ENCODE assay signal across 17 cellular contexts in genomic region chrX:154354516-154354915, GRCh38. TPM values are rescaled to one million over a fixed set of nuclear protein-coding genes. Genes with fewer than 3 reads are reported as not detected.
A peak's percentile ranks its signal among the peaks of the same experiment; 100 is the strongest.
DNase-seq lines count a peak whose midpoint lies in the region; ATAC-seq, FAIRE-seq and TF ChIP-seq lines count a peak whose summit lies in the region.
"Had no signal": no experiment of that assay in that cellular context is flagged by ENCODE, and none has a peak within 500 bp of the region (broad histone marks: within the 10 kb centered on the region; RNA-seq: fewer than 3 reads in every experiment).

No MANE protein-coding gene starts in this region.

- H3K27me3 ChIP-seq in CD4-positive, alpha-beta T cell (ENCODE audit: control insufficient read depth, insufficient read depth, low read length), result no peaks in the 10 kb centered on the region
- H3K27me3 ChIP-seq in H1 (replicated peaks in 1 of 4; ENCODE audit: control insufficient read depth in 3 of 4, extremely low read depth in 1 of 4, insufficient read depth in 3 of 4, low read length in 3 of 4) (no peaks in the 10 kb centered on the region), stomach smooth muscle (ENCODE audit: control insufficient read depth in 1 of 2, insufficient read depth in 2 of 2, low read length in 2 of 2) (peaks cover 0 to 3% of the 10 kb centered on the region in 2 donors), GM23338 (ENCODE audit: insufficient read depth) (no peaks in the 10 kb centered on the region)

- peak in 1 of 2 experiments; percentile 7; a peak in 1 of 3 replicates for TF ChIP-seq POLR2A in H1 (IDR thresholded peaks at IDR 0.05; ENCODE audit: control extremely low read depth in 1 of 2, low read depth in 2 of 2, low read length in 2 of 2)

- no peaks in the 10 kb centered on the region for H3K9me2 ChIP-seq in GM23338 (ENCODE audit: insufficient read depth)

- H3K23ac ChIP-seq in H1 (ENCODE audit: insufficient read length), result no peak overlapping the region

- DNase-seq in CD4-positive, alpha-beta T cell, result peak in 1 of 10 experiments; percentile 4
- DNase-seq in HCEC 1CT (peak; percentile 1), H1 (ENCODE audit: low read depth in 1 of 2, low spot score in 2 of 2) (no peak), NCI-H146 treated with DMSO at 0.1 percent for 48 hours (lab: John Stamatoyannopoulos, UW; ENCODE audit: unreplicated experiment) (no peak), glutamatergic neuron (no peak), GM23338 (ENCODE audit: low spot score) (no peak)
- DNase-seq: ACHN, GOT3, HFFc6, Kasumi-1, NCI-H2029, NCI-H2171 treated with DMSO at 0.1 percent for 48 hours, NCI-H510A, NCI-H82 had no signal

- H2BK12ac ChIP-seq in H1 (ENCODE audit: low read depth, low read length), result no peak overlapping the region

- H3K27ac Mint-ChIP-seq in CD4-positive, alpha-beta T cell, result no peak overlapping the region
- H3K27ac Mint-ChIP-seq in glutamatergic neuron (ENCODE audit: unreplicated experiment), result no peak overlapping the region
- no peak overlapping the region for H3K27ac Mint-ChIP-seq in GM23338
- H3K27ac Mint-ChIP-seq: HFFc6 had no signal

- H3F3A ChIP-seq in GM23338 (replicated peaks; ENCODE audit: low read depth), result peaks cover 6% of the 10 kb centered on the region

- POLR2A ChIA-PET in CD4-positive, alpha-beta T cell (lab: Charles Lee), result interaction anchor here (1.0 kb wide), 1 partner anchor 16 kb away, joined by 3 read pairs; no protein-coding TSS in a partner anchor
- POLR2A ChIA-PET in H1 (lab: Charles Lee; ENCODE audit: partially characterized antibody), result interaction anchor here (1.0 to 15.6 kb wide), 4 partner anchors 11 to 47 kb away, joined by 4 to 348 read pairs (median 6); partner anchors contain the start of gene RPL10

- no peak overlapping the region for H2BK5ac ChIP-seq in H1 (ENCODE audit: low read depth, low read length)

- no peaks in the 10 kb centered on the region for H3K4me1 ChIP-seq in H1 (replicated peaks in 1 of 4; ENCODE audit: control insufficient read depth in 3 of 4, insufficient read depth in 4 of 4, low read length in 3 of 4)
- peaks cover 35% of the 10 kb centered on the region for H3K4me1 ChIP-seq in stomach smooth muscle (ENCODE audit: control insufficient read depth, insufficient read depth, low read length)
- H3K4me1 ChIP-seq in GM23338 (ENCODE audit: insufficient read depth), result no peaks in the 10 kb centered on the region

- intact Hi-C loops in CD4-positive, alpha-beta T cell (cut with DNase I, micrococcal nuclease), result no loop called here

- H3K4me3 Mint-ChIP-seq in CD4-positive, alpha-beta T cell, result no peak overlapping the region
- H3K4me3 Mint-ChIP-seq in glutamatergic neuron (ENCODE audit: unreplicated experiment) (no peak overlapping the region), GM23338 (no peak overlapping the region)
- H3K4me3 Mint-ChIP-seq: HFFc6 had no signal

- no peaks in the 10 kb centered on the region for H3K23me2 ChIP-seq in H1 (ENCODE audit: low read depth, low read length)

- peak overlapping the region; percentile 16 for H3K27ac ChIP-seq in CD4-positive, alpha-beta T cell (ENCODE audit: low read depth, low read length)
- H3K27ac ChIP-seq in H1 (ENCODE audit: low read depth, low read length), result no peak overlapping the region
- H3K27ac ChIP-seq in stomach smooth muscle (ENCODE audit: low read length), result peak overlapping the region; percentile 73
- no peak overlapping the region for H3K27ac ChIP-seq in GM23338 (ENCODE audit: low read depth)

- no peak for TF ChIP-seq CTCF in CD4-positive, alpha-beta T cell (IDR thresholded peaks at IDR 0.05)
- TF ChIP-seq CTCF in H1 (IDR thresholded peaks at IDR 0.05; ENCODE audit: control extremely low read depth in 1 of 3, insufficient read depth in 1 of 3, low read depth in 1 of 3, low read length in 3 of 3) (no peak), glutamatergic neuron (IDR thresholded peaks at IDR 0.05; ENCODE audit: partially characterized antibody, unreplicated experiment) (no peak), GM23338 (conservative IDR thresholded peaks at IDR 0.05; ENCODE audit: low read depth in 2 of 2) (no peak)

- H3K9me3 Mint-ChIP-seq in CD4-positive, alpha-beta T cell, result no peaks in the 10 kb centered on the region
- peaks cover 5% of the 10 kb centered on the region for H3K9me3 Mint-ChIP-seq in glutamatergic neuron (ENCODE audit: unreplicated experiment)
- H3K9me3 Mint-ChIP-seq in GM23338, result no peaks in the 10 kb centered on the region; the same call in 2 of the 3 replicates
- H3K9me3 Mint-ChIP-seq: CD8-positive, alpha-beta T cell; HFFc6 had no signal

- CTCF ChIA-PET in CD4-positive, alpha-beta T cell (lab: Charles Lee), result no interaction called here
- CTCF ChIA-PET in H1 (lab: Charles Lee; ENCODE audit: partially characterized antibody), result interaction anchor here (0.7 kb wide), 1 partner anchor 76 kb away, joined by 3 read pairs; no protein-coding TSS in a partner anchor

- no peak for FAIRE-seq in H1 (lab: Jason Lieb, UNC)

- no peak for TF ChIP-seq EP300 in H1 (IDR thresholded peaks at IDR 0.05; ENCODE audit: borderline replicate concordance in 1 of 2, low read depth in 2 of 2, low read length in 2 of 2)

- H4K20me1 ChIP-seq in H1 (replicated peaks in 1 of 2; ENCODE audit: control insufficient read depth in 1 of 2, insufficient read depth in 2 of 2, low read length in 2 of 2), result peaks cover 5 to 45% of the 10 kb centered on the region in 2 experiments
- no peaks in the 10 kb centered on the region for H4K20me1 ChIP-seq in GM23338 (replicated peaks; ENCODE audit: insufficient read depth)

- no peak for ATAC-seq in CD4-positive, alpha-beta T cell (ENCODE audit: poor library complexity)
- ATAC-seq in GM23338, result no peak
- ATAC-seq: CD8-positive, alpha-beta T cell; Panc1 had no signal

- peaks cover 14% of the 10 kb centered on the region for H3K4me1 Mint-ChIP-seq in CD4-positive, alpha-beta T cell (ENCODE audit: low read depth)
- H3K4me1 Mint-ChIP-seq in glutamatergic neuron (ENCODE audit: low read depth, unreplicated experiment), result no peaks in the 10 kb centered on the region
- H3K4me1 Mint-ChIP-seq in GM23338, result no peaks in the 10 kb centered on the region; the same call in 2 of the 3 replicates

- H3K36me3 Mint-ChIP-seq in CD4-positive, alpha-beta T cell (ENCODE audit: low read depth), result peaks cover 74% of the 10 kb centered on the region
- H3K36me3 Mint-ChIP-seq in glutamatergic neuron (ENCODE audit: unreplicated experiment) (no peaks in the 10 kb centered on the region), GM23338 (ENCODE audit: low read depth) (peaks cover 73% of the 10 kb centered on the region)

- WGBS in H1 (ENCODE audit: extremely low coverage in 1 of 2, insufficient coverage in 1 of 2, insufficient read length in 1 of 2, insufficient replicate concordance in 2 of 2, low coverage in 1 of 2, low lambda C conversion rate in 2 of 2, missing lambda C conversion rate in 1 of 2), 2 experiments, result 95% methylated on average over 8 of the region's 13 CpGs; no CpG with 5 or more reads in 1 of the 2 experiments

- H3K79me1 ChIP-seq in H1 (ENCODE audit: low read depth, low read length), result no peaks in the 10 kb centered on the region; the same call in 1 of the 2 replicates

- H2AK5ac ChIP-seq in H1 (ENCODE audit: low read depth, low read length), result no peak overlapping the region

- TF ChIP-seq RAD21 in H1 (IDR thresholded peaks at IDR 0.05 in 1 of 2, conservative IDR thresholded peaks at IDR 0.05 in 1 of 2; ENCODE audit: low read depth in 2 of 2, low read length in 2 of 2), result no peak

- H3K4me2 ChIP-seq in H1 (ENCODE audit: insufficient read depth in 1 of 2, low read depth in 2 of 2, low read length in 2 of 2), result no peak overlapping the region
- H3K4me2 ChIP-seq in GM23338, result no peak overlapping the region

- no peak overlapping the region for H3K56ac ChIP-seq in H1 (replicated peaks; ENCODE audit: insufficient read length, low read depth, low read length)

- H3K9me3 ChIP-seq in CD4-positive, alpha-beta T cell (ENCODE audit: control insufficient read depth, low read length), result no peaks in the 10 kb centered on the region
- H3K9me3 ChIP-seq in H1 (ENCODE audit: insufficient read depth in 2 of 2, low read depth in 1 of 2, low read length in 1 of 2) (no peaks in the 10 kb centered on the region), stomach smooth muscle (ENCODE audit: control insufficient read depth in 2 of 2, low read length in 2 of 2) (no peaks in the 10 kb centered on the region)

- no peak overlapping the region for H2BK120ac ChIP-seq in H1 (replicated peaks; ENCODE audit: low read depth, low read length)

- no peak overlapping the region for H2BK20ac ChIP-seq in H1 (ENCODE audit: low read length)

- H3K4ac ChIP-seq in H1 (replicated peaks; ENCODE audit: insufficient read length, low read depth, low read length), result no peak overlapping the region

- H3K79me2 ChIP-seq in H1 (ENCODE audit: control insufficient read depth in 1 of 2, insufficient read depth in 2 of 2, low read length in 2 of 2) (no peaks in the 10 kb centered on the region), GM23338 (replicated peaks; ENCODE audit: insufficient read depth) (no peaks in the 10 kb centered on the region)

- no peaks in the 10 kb centered on the region for H3K27me3 Mint-ChIP-seq in CD4-positive, alpha-beta T cell
- H3K27me3 Mint-ChIP-seq in glutamatergic neuron (ENCODE audit: unreplicated experiment) (peaks cover 3% of the 10 kb centered on the region), GM23338 (ENCODE audit: insufficient read depth, low read depth, poor library complexity) (peaks cover 2% of the 10 kb centered on the region)

- H2AFZ ChIP-seq in H1 (ENCODE audit: low read length) (no peak overlapping the region), GM23338 (no peak overlapping the region)

- no peak overlapping the region for H3K18ac ChIP-seq in H1 (ENCODE audit: extremely low read depth, low read length)

- H3K36me3 ChIP-seq in H1 (ENCODE audit: control insufficient read depth in 2 of 4, insufficient read depth in 4 of 4, low read length in 3 of 4), result peaks cover 48 to 100% (median 86%) of the 10 kb centered on the region in 4 experiments
- peaks cover 62 to 78% of the 10 kb centered on the region in 2 donors for H3K36me3 ChIP-seq in stomach smooth muscle (ENCODE audit: control insufficient read depth in 2 of 2, insufficient read depth in 2 of 2, low read length in 2 of 2)
- peaks cover 17% of the 10 kb centered on the region for H3K36me3 ChIP-seq in GM23338 (ENCODE audit: insufficient read depth)

- H3K9ac ChIP-seq in H1 (replicated peaks in 1 of 4; ENCODE audit: extremely low read depth in 1 of 4, low read depth in 3 of 4, low read length in 3 of 4) (no peak overlapping the region), stomach smooth muscle (ENCODE audit: low read length in 2 of 2) (no peak overlapping the region)

- no peak overlapping the region for H3K14ac ChIP-seq in H1 (ENCODE audit: insufficient read length)

- no peak overlapping the region for H4K5ac ChIP-seq in H1 (ENCODE audit: insufficient read length, low read depth, low read length)

- no peak overlapping the region for H4K91ac ChIP-seq in H1 (replicated peaks; ENCODE audit: insufficient read length, low read length)

- H3K4me3 ChIP-seq in H1 (ENCODE audit: extremely low read depth in 1 of 4, insufficient read depth in 2 of 4, low read depth in 3 of 4, low read length in 4 of 4), result no peak overlapping the region
- no peak overlapping the region for H3K4me3 ChIP-seq in stomach smooth muscle (ENCODE audit: low read length in 2 of 2)
- no peak overlapping the region for H3K4me3 ChIP-seq in GM23338

- no peak overlapping the region for H2BK15ac ChIP-seq in H1 (ENCODE audit: low read length)

- no peak overlapping the region for H4K8ac ChIP-seq in H1 (ENCODE audit: extremely low read depth, insufficient read depth, low read length)

RNA-seq across cellular contexts. Expression of gene FLNA, which starts 19.9 kb away (rescaled TPM):
- 1,000 to 10,000 TPM; 1,012 to 1,022 TPM for total RNA-seq in CD4-positive, alpha-beta T cell
- total RNA-seq in H1 (2021; fragmentation: NEBNext Ultra II Directional; extraction: Animal tissue kit (Norgen Biotek cat#: 25700)), result 925 and 957 TPM in 2 replicates
- polyA plus RNA-seq in H1 (2011; rRNA removed), result 315 and 451 TPM in 2 replicates
- 251 TPM for polyA plus RNA-seq in H1 (2011; cell fraction: cytosol; rRNA removed)
- polyA plus RNA-seq in H1 (2011; cell fraction: nucleus; rRNA removed), result 1,759 TPM
- polyA plus RNA-seq in H1 (2012, experiment 1 of 2), result 767 to 1,094 TPM (median 1,076 TPM) in 4 replicates
- 883 TPM for polyA plus RNA-seq in H1 (2012, experiment 2 of 2)
- 705 TPM for polyA plus RNA-seq in H1 (2013, experiment 1 of 2)
- polyA plus RNA-seq in H1 (2013, experiment 2 of 2), result 715 TPM
- 1,078 and 1,259 TPM in 2 replicates for polyA minus RNA-seq in H1 (2011; rRNA and poly(A)+ RNA removed)
- polyA minus RNA-seq in H1 (2011; cell fraction: cytosol; rRNA and poly(A)+ RNA removed), result 972 TPM
- 786 TPM for polyA minus RNA-seq in H1 (2011; cell fraction: nucleus; rRNA and poly(A)+ RNA removed)
- 499 TPM for total RNA-seq in glutamatergic neuron (ENCODE audit: unreplicated experiment)
- total RNA-seq in GM23338 (2014; rRNA removed; shearing (Covaris generic)), result 1,228 and 1,445 TPM in 2 replicates
- polyA plus RNA-seq in GM23338 (2016; fragmentation: Nextera tagmentation; extraction: Ambion mirVana), result 579 and 629 TPM in 2 replicates

RNA-seq across cellular contexts. Expression of gene EMD, which starts 24.6 kb away (rescaled TPM):
- total RNA-seq in CD4-positive, alpha-beta T cell, result 100 to 1,000 TPM; 164 to 178 TPM
- 104 and 109 TPM in 2 replicates for total RNA-seq in H1 (2021; fragmentation: NEBNext Ultra II Directional; extraction: Animal tissue kit (Norgen Biotek cat#: 25700))
- polyA plus RNA-seq in H1 (2011; rRNA removed), result 45.5 and 128 TPM in 2 replicates
- 88.6 TPM for polyA plus RNA-seq in H1 (2011; cell fraction: cytosol; rRNA removed)
- polyA plus RNA-seq in H1 (2011; cell fraction: nucleus; rRNA removed), result 218 TPM
- 84.6 to 114 TPM (median 106 TPM) in 4 replicates for polyA plus RNA-seq in H1 (2012, experiment 1 of 2)
- 104 TPM for polyA plus RNA-seq in H1 (2012, experiment 2 of 2)
- polyA plus RNA-seq in H1 (2013, experiment 1 of 2), result 71.7 TPM
- 72.0 TPM for polyA plus RNA-seq in H1 (2013, experiment 2 of 2)
- polyA minus RNA-seq in H1 (2011; rRNA and poly(A)+ RNA removed), result 21.4 and 56.1 TPM in 2 replicates
- 62.9 TPM for polyA minus RNA-seq in H1 (2011; cell fraction: cytosol; rRNA and poly(A)+ RNA removed)
- polyA minus RNA-seq in H1 (2011; cell fraction: nucleus; rRNA and poly(A)+ RNA removed), result 71.8 TPM
- 56.8 TPM for total RNA-seq in glutamatergic neuron (ENCODE audit: unreplicated experiment)
- total RNA-seq in GM23338 (2014; rRNA removed; shearing (Covaris generic)), result 76.0 and 78.6 TPM in 2 replicates
- 74.2 and 78.3 TPM in 2 replicates for polyA plus RNA-seq in GM23338 (2016; fragmentation: Nextera tagmentation; extraction: Ambion mirVana)

RNA-seq across cellular contexts. Expression of gene RPL10, which starts 43.7 kb away (rescaled TPM):
- 1,000 to 10,000 TPM; 5,036 to 5,204 TPM for total RNA-seq in CD4-positive, alpha-beta T cell
- 2,633 and 2,739 TPM in 2 replicates for total RNA-seq in H1 (2021; fragmentation: NEBNext Ultra II Directional; extraction: Animal tissue kit (Norgen Biotek cat#: 25700))
- polyA plus RNA-seq in H1 (2011; rRNA removed) (4,127 and 4,293 TPM in 2 replicates), GM23338 (2016; fragmentation: Nextera tagmentation; extraction: Ambion mirVana) (1,696 and 1,721 TPM in 2 replicates)
- 5,761 TPM for polyA plus RNA-seq in H1 (2011; cell fraction: cytosol; rRNA removed)
- 3,153 TPM for polyA plus RNA-seq in H1 (2011; cell fraction: nucleus; rRNA removed)
- 3,130 to 3,861 TPM (median 3,536 TPM) in 4 replicates for polyA plus RNA-seq in H1 (2012, experiment 1 of 2)
- 7,339 TPM for polyA plus RNA-seq in H1 (2012, experiment 2 of 2)
- 3,375 TPM for polyA plus RNA-seq in H1 (2013, experiment 1 of 2)
- 3,168 TPM for polyA plus RNA-seq in H1 (2013, experiment 2 of 2)
- polyA minus RNA-seq in H1 (2011; rRNA and poly(A)+ RNA removed), result 1,237 and 1,471 TPM in 2 replicates
- polyA minus RNA-seq in H1 (2011; cell fraction: cytosol; rRNA and poly(A)+ RNA removed), result 1,290 TPM
- 850 TPM for polyA minus RNA-seq in H1 (2011; cell fraction: nucleus; rRNA and poly(A)+ RNA removed)
- 1,779 TPM for total RNA-seq in glutamatergic neuron (ENCODE audit: unreplicated experiment)
- total RNA-seq in GM23338 (2014; rRNA removed; shearing (Covaris generic)), result 3,338 and 4,929 TPM in 2 replicates

RNA-seq across cellular contexts. Expression of gene DNASE1L1, which starts 54.5 kb away (rescaled TPM):
- 10 to 100 TPM; 16.0 to 18.4 TPM for total RNA-seq in CD4-positive, alpha-beta T cell
- 8.7 and 10.3 TPM in 2 replicates for total RNA-seq in H1 (2021; fragmentation: NEBNext Ultra II Directional; extraction: Animal tissue kit (Norgen Biotek cat#: 25700))
- polyA plus RNA-seq in H1 (2011; rRNA removed) (30.0 and 30.4 TPM in 2 replicates), GM23338 (2016; fragmentation: Nextera tagmentation; extraction: Ambion mirVana) (3.3 and 4.1 TPM in 2 replicates)
- polyA plus RNA-seq in H1 (2011; cell fraction: cytosol; rRNA removed), result 20.6 TPM
- 28.3 TPM for polyA plus RNA-seq in H1 (2011; cell fraction: nucleus; rRNA removed)
- polyA plus RNA-seq in H1 (2012, experiment 1 of 2), result 9.6 to 18.4 TPM (median 16.1 TPM) in 4 replicates
- polyA plus RNA-seq in H1 (2012, experiment 2 of 2), result 12.0 TPM
- polyA plus RNA-seq in H1 (2013, experiment 1 of 2), result 9.0 TPM
- polyA plus RNA-seq in H1 (2013, experiment 2 of 2), result 9.1 TPM
- 11.0 and 12.5 TPM in 2 replicates for polyA minus RNA-seq in H1 (2011; rRNA and poly(A)+ RNA removed)
- 10.4 TPM for polyA minus RNA-seq in H1 (2011; cell fraction: cytosol; rRNA and poly(A)+ RNA removed)
- polyA minus RNA-seq in H1 (2011; cell fraction: nucleus; rRNA and poly(A)+ RNA removed), result 7.4 TPM
- total RNA-seq in glutamatergic neuron (ENCODE audit: unreplicated experiment), result 15.8 TPM
- 16.0 and 16.1 TPM in 2 replicates for total RNA-seq in GM23338 (2014; rRNA removed; shearing (Covaris generic))

RNA-seq across cellular contexts. Expression of gene TAFAZZIN, which starts 56.8 kb away (rescaled TPM):
- total RNA-seq in CD4-positive, alpha-beta T cell, result 10 to 100 TPM; 72.8 to 78.5 TPM
- 23.9 and 25.3 TPM in 2 replicates for total RNA-seq in H1 (2021; fragmentation: NEBNext Ultra II Directional; extraction: Animal tissue kit (Norgen Biotek cat#: 25700))
- polyA plus RNA-seq in H1 (2011; rRNA removed) (28.6 and 42.8 TPM in 2 replicates), GM23338 (2016; fragmentation: Nextera tagmentation; extraction: Ambion mirVana) (24.1 and 26.1 TPM in 2 replicates)
- 41.9 TPM for polyA plus RNA-seq in H1 (2011; cell fraction: cytosol; rRNA removed)
- 150 TPM for polyA plus RNA-seq in H1 (2011; cell fraction: nucleus; rRNA removed)
- 23.5 to 41.0 TPM (median 34.1 TPM) in 4 replicates for polyA plus RNA-seq in H1 (2012, experiment 1 of 2)
- 26.1 TPM for polyA plus RNA-seq in H1 (2012, experiment 2 of 2)
- 28.9 TPM for polyA plus RNA-seq in H1 (2013, experiment 1 of 2)
- 26.1 TPM for polyA plus RNA-seq in H1 (2013, experiment 2 of 2)
- 13.4 and 17.8 TPM in 2 replicates for polyA minus RNA-seq in H1 (2011; rRNA and poly(A)+ RNA removed)
- polyA minus RNA-seq in H1 (2011; cell fraction: cytosol; rRNA and poly(A)+ RNA removed), result 19.6 TPM
- 34.1 TPM for polyA minus RNA-seq in H1 (2011; cell fraction: nucleus; rRNA and poly(A)+ RNA removed)
- total RNA-seq in glutamatergic neuron (ENCODE audit: unreplicated experiment), result 40.9 TPM
- total RNA-seq in GM23338 (2014; rRNA removed; shearing (Covaris generic)), result 36.0 and 43.3 TPM in 2 replicates

Comparison
In these comparisons a context has a peak if more than half of its experiments do, and no peak if none do; other contexts are left out.
1. H3K27ac ChIP-seq: peak in CD4-positive, alpha-beta T cell (single experiment) and stomach smooth muscle (single experiment); none in H1 (single experiment) and GM23338 (single experiment).